27 cellular contexts compared by ENCODE assay signal in the genomic region with DNA sequence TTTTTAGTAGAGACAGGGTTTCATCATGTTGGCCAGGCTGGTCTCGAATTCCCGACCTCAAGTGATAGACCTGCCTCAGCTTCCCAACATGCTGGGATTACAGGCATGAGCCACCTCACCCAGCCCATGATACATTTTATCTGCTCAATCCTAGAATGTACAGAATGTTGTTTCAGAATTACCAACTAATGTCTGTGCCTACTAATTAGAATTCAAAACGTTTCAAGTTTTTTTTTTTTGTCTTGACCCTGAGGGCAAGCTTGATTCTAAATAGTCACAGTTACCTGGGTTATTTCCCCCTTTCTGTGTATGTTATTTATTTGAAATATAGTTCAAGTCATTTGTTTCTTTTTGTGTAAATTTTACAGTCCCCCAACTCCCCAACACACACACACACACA.
"Had no signal": no experiment of that assay in that cellular context is flagged by ENCODE, and none has a peak within 500 bp of the region (broad histone marks: within the 10 kb centered on the region; RNA-seq: fewer than 3 reads in every experiment).

No MANE protein-coding gene starts in this region.

- H3K27me3 ChIP-seq: stomach, suprapubic skin, testis, thyroid gland, tibial artery, tibial nerve, transverse colon, upper lobe of left lung, upper lobe of right lung, uterus, vagina had no signal

- H3K9me3 Mint-ChIP-seq: stimulated activated effector memory CD8-positive, alpha-beta T cell treated with anti-CD3 and anti-CD28 coated beads, Interleukin-12 subunit alpha, Interleukin-12 subunit beta, amount 100 ng/mL, for 72 hours; stimulated activated memory B cell treated with anti-CD40 and anti-IgM and Interleukin-4, amounts not matched to agents 10 μg/mL and 1 μg/mL and 100 μg/mL, for 72 hours; stimulated activated naive B cell treated with anti-CD40 and anti-IgM and Interleukin-4, amounts not matched to agents 10 μg/mL and 1 μg/mL and 100 μg/mL, for 72 hours; stimulated activated naive CD8-positive, alpha-beta T cell treated with anti-CD3 and anti-CD28 coated beads, Interleukin-15, amount 100 ng/mL, for 72 hours; stimulated activated naive CD8-positive, alpha-beta T cell treated with anti-CD3 and anti-CD28 coated beads, Interleukin-15, Interleukin-2, amounts not matched to agents 100 ng/mL and 50 ng/mL, for 24 hours; type B pancreatic cell had no signal

- H3K4me3 Mint-ChIP-seq: stimulated activated effector memory CD8-positive, alpha-beta T cell treated with anti-CD3 and anti-CD28 coated beads, Interleukin-12 subunit alpha, Interleukin-12 subunit beta, amount 100 ng/mL, for 72 hours; stimulated activated memory B cell treated with anti-CD40 and anti-IgM and Interleukin-4, amounts not matched to agents 10 μg/mL and 1 μg/mL and 100 μg/mL, for 72 hours; stimulated activated naive B cell treated with anti-CD40 and anti-IgM and Interleukin-4, amounts not matched to agents 10 μg/mL and 1 μg/mL and 100 μg/mL, for 72 hours; stimulated activated naive CD8-positive, alpha-beta T cell treated with anti-CD3 and anti-CD28 coated beads, Interleukin-15, amount 100 ng/mL, for 72 hours; stimulated activated naive CD8-positive, alpha-beta T cell treated with anti-CD3 and anti-CD28 coated beads, Interleukin-15, Interleukin-2, amounts not matched to agents 100 ng/mL and 50 ng/mL, for 24 hours; type B pancreatic cell had no signal

- H3K27ac ChIP-seq: stomach, suprapubic skin, testis, thoracic aorta, thyroid gland, tibial artery, tibial nerve, transverse colon, upper lobe of left lung, upper lobe of right lung, uterus, vagina had no signal

- H3K27me3 Mint-ChIP-seq: stimulated activated memory B cell treated with anti-CD40 and anti-IgM and Interleukin-4, amounts not matched to agents 10 μg/mL and 1 μg/mL and 100 μg/mL, for 72 hours; type B pancreatic cell had no signal

- H3K9me3 ChIP-seq: stomach, suprapubic skin, testis, thoracic aorta, thyroid gland, tibial artery, tibial nerve, transverse colon, upper lobe of left lung, upper lobe of right lung, uterus, vagina had no signal

- H3K27ac Mint-ChIP-seq: stimulated activated effector memory CD8-positive, alpha-beta T cell treated with anti-CD3 and anti-CD28 coated beads, Interleukin-12 subunit alpha, Interleukin-12 subunit beta, amount 100 ng/mL, for 72 hours; stimulated activated memory B cell treated with anti-CD40 and anti-IgM and Interleukin-4, amounts not matched to agents 10 μg/mL and 1 μg/mL and 100 μg/mL, for 72 hours; stimulated activated naive B cell treated with anti-CD40 and anti-IgM and Interleukin-4, amounts not matched to agents 10 μg/mL and 1 μg/mL and 100 μg/mL, for 72 hours; stimulated activated naive CD8-positive, alpha-beta T cell treated with anti-CD3 and anti-CD28 coated beads, Interleukin-15, amount 100 ng/mL, for 72 hours; stimulated activated naive CD8-positive, alpha-beta T cell treated with anti-CD3 and anti-CD28 coated beads, Interleukin-15, Interleukin-2, amounts not matched to agents 100 ng/mL and 50 ng/mL, for 24 hours had no signal

- H3K4me1 ChIP-seq: testis, upper lobe of right lung had no signal

- H3K36me3 Mint-ChIP-seq: stimulated activated effector memory CD8-positive, alpha-beta T cell treated with anti-CD3 and anti-CD28 coated beads, Interleukin-12 subunit alpha, Interleukin-12 subunit beta, amount 100 ng/mL, for 72 hours; stimulated activated memory B cell treated with anti-CD40 and anti-IgM and Interleukin-4, amounts not matched to agents 10 μg/mL and 1 μg/mL and 100 μg/mL, for 72 hours; stimulated activated naive B cell treated with anti-CD40 and anti-IgM and Interleukin-4, amounts not matched to agents 10 μg/mL and 1 μg/mL and 100 μg/mL, for 72 hours; type B pancreatic cell had no signal

- H3K36me3 ChIP-seq: stomach, suprapubic skin, thoracic aorta, thyroid gland, tibial artery, tibial nerve, upper lobe of left lung, upper lobe of right lung, uterus, vagina had no signal

- H3K4me3 ChIP-seq: stomach, suprapubic skin, testis, thoracic aorta, thyroid gland, tibial artery, tibial nerve, transverse colon, upper lobe of left lung, upper lobe of right lung, uterus, vagina had no signal

- DNase-seq: stimulated activated CD4-positive, alpha-beta T cell treated with anti-CD3 and anti-CD28 coated beads, Interleukin-2, amount 100 ng/mL, for 48 hours; stimulated activated CD4-positive, alpha-beta T cell treated with anti-CD3 and anti-CD28 coated beads, Interleukin-4, amount 100 ng/mL, for 1 hour; stimulated activated CD4-positive, alpha-beta T cell treated with anti-CD3 and anti-CD28 coated beads, Interleukin-4, amount 100 ng/mL, for 24 hours; stimulated activated CD4-positive, alpha-beta T cell treated with anti-CD3 and anti-CD28 coated beads, Interleukin-4, amount 100 ng/mL, for 4 hours; stimulated activated CD8-positive, alpha-beta memory T cell treated with anti-CD3 and anti-CD28 coated beads, Interleukin-4, amount 100 ng/mL, for 48 hours; stimulated activated naive B cell treated with anti-CD40 and anti-IgM and Interleukin-4, amounts not matched to agents 10 μg/mL and 1 μg/mL and 100 μg/mL, for 72 hours; stimulated activated naive CD4-positive, alpha-beta T cell; stimulated activated naive CD4-positive, alpha-beta T cell treated with Interleukin-2 at 50 U/mL for 16 hours; stimulated activated naive CD8-positive, alpha-beta T cell treated with anti-CD3 and anti-CD28 coated beads, Interleukin-15, amount 100 ng/mL, for 72 hours; stimulated activated naive CD8-positive, alpha-beta T cell treated with anti-CD3 and anti-CD28 coated beads, Interleukin-15, Interleukin-2, amounts not matched to agents 100 U/mL and 50 U/mL, for 24 hours; stomach; substantia nigra; testis; thyroid gland; tibial artery; transverse colon; upper lobe of left lung; upper lobe of right lung; uterus had no signal
